ENCODE assay signal across 21 cellular contexts in the genomic region with DNA sequence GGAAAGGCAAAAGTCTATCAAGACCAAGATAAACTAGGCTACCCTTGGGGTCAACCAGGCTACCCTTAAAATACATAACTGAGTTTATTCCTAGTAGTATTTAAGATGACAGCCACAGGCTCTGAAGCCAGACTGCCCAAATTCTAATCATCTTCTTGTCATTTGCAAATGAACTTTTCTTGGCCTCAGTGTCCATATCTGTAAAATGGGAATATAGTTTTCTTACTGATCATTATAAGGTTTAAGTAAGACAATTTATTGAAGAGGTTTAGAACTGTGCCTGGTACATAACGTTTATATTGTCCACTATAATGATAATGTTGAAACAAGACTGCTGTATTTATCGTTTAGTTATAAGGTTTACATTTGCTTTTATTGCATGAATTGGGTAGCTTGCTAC.
"Had no signal": no experiment of that assay in that cellular context is flagged by ENCODE, and none has a peak within 500 bp of the region (broad histone marks: within the 10 kb centered on the region; RNA-seq: fewer than 3 reads in every experiment).

No MANE protein-coding gene starts in this region.

- ATAC-seq: effector memory CD8-positive, alpha-beta T cell; stimulated activated memory B cell treated with anti-CD40 and anti-IgM and Interleukin-4, amounts not matched to agents 10 μg/mL and 1 μg/mL and 100 μg/mL, for 72 hours; stimulated activated naive CD8-positive, alpha-beta T cell treated with anti-CD3 and anti-CD28 coated beads, Interleukin-15, Interleukin-2, amounts not matched to agents 100 U/mL and 50 U/mL, for 24 hours had no signal

- H3K27ac ChIP-seq: esophagus squamous epithelium, neural progenitor cell, sigmoid colon, skin epidermis, spleen, thoracic aorta, tibial nerve, upper lobe of left lung had no signal

- H3K27me3 ChIP-seq: esophagus squamous epithelium, right atrium auricular region, sigmoid colon, tibial nerve, upper lobe of left lung had no signal

- H3K4me3 ChIP-seq: esophagus squamous epithelium, lung, neural progenitor cell, right atrium auricular region, sigmoid colon, skin epidermis, spleen, thoracic aorta, tibial nerve, upper lobe of left lung had no signal

- H3K27ac Mint-ChIP-seq: memory B cell; neural progenitor cell; progenitor cell of endocrine pancreas; stimulated activated memory B cell treated with anti-CD40 and anti-IgM and Interleukin-4, amounts not matched to agents 10 μg/mL and 1 μg/mL and 100 μg/mL, for 72 hours had no signal

- DNase-seq: cortex of kidney; effector memory CD8-positive, alpha-beta T cell; erythroblast; esophagus squamous epithelium; foreskin melanocyte; sigmoid colon; spleen; stimulated activated CD4-positive, alpha-beta T cell treated with anti-CD3 and anti-CD28 coated beads, Interleukin-4, amount 100 ng/mL, for 4 hours; stimulated activated naive CD8-positive, alpha-beta T cell treated with anti-CD3 and anti-CD28 coated beads, Interleukin-15, Interleukin-2, amounts not matched to agents 100 U/mL and 50 U/mL, for 24 hours; substantia nigra; upper lobe of left lung had no signal

- H3K27me3 Mint-ChIP-seq: effector memory CD8-positive, alpha-beta T cell; stimulated activated memory B cell treated with anti-CD40 and anti-IgM and Interleukin-4, amounts not matched to agents 10 μg/mL and 1 μg/mL and 100 μg/mL, for 72 hours had no signal

- H3K9me3 Mint-ChIP-seq: effector memory CD8-positive, alpha-beta T cell; memory B cell; nephron; neural progenitor cell had no signal

- H3K4me3 Mint-ChIP-seq: effector memory CD8-positive, alpha-beta T cell; memory B cell; nephron; neural progenitor cell; stimulated activated memory B cell treated with anti-CD40 and anti-IgM and Interleukin-4, amounts not matched to agents 10 μg/mL and 1 μg/mL and 100 μg/mL, for 72 hours had no signal

- H3K9me3 ChIP-seq: esophagus squamous epithelium, right atrium auricular region, sigmoid colon, spleen, thoracic aorta, tibial nerve, upper lobe of left lung had no signal

- H3K36me3 ChIP-seq: esophagus squamous epithelium, neural progenitor cell, right atrium auricular region, thoracic aorta, upper lobe of left lung had no signal
